Comparison of ENCODE assay signal across 24 cellular contexts in genomic region chr6:136230219-136230980, GRCh38. TPM values are rescaled to one million over a fixed set of nuclear protein-coding genes. Genes with fewer than 3 reads are reported as not detected.
DNase-seq lines count a peak whose midpoint lies in the region; ATAC-seq and TF ChIP-seq lines count a peak whose summit lies in the region.
"Had no signal": no experiment of that assay in that cellular context is flagged by ENCODE, and none has a peak within 500 bp of the region (broad histone marks: within the 10 kb centered on the region; RNA-seq: fewer than 3 reads in every experiment).

No MANE protein-coding gene starts in this region.

- H3K9ac ChIP-seq in fibroblast of lung (ENCODE audit: insufficient read depth, low read length) = no peak overlapping the region
- H3K9ac ChIP-seq: parathyroid adenoma had no signal

- H3K4me3 ChIP-seq in fibroblast of lung (replicated peaks in 1 of 4; ENCODE audit: control extremely low read depth in 1 of 4, insufficient read depth in 1 of 4, low read depth in 3 of 4, low read length in 4 of 4) = no peak overlapping the region
- H3K4me3 ChIP-seq in ascending aorta = no peak overlapping the region
- H3K4me3 ChIP-seq: sigmoid colon, SK-N-MC had no signal

- peaks cover 15% of the 10 kb centered on the region for H3K4me1 Mint-ChIP-seq in activated CD4-positive, alpha-beta T cell treated with anti-CD3 and anti-CD28 coated beads, Interleukin-2, amount 10 ng/mL, durations not matched to agents 7 days and 5 days
- H3K4me1 Mint-ChIP-seq in stimulated activated effector memory CD8-positive, alpha-beta T cell treated with anti-CD3 and anti-CD28 coated beads, Interleukin-12 subunit alpha, Interleukin-12 subunit beta, amount 100 ng/mL, for 72 hours = peaks cover 8% of the 10 kb centered on the region

- peak overlapping the region; percentile 58 for H3K27ac Mint-ChIP-seq in activated CD4-positive, alpha-beta T cell treated with anti-CD3 and anti-CD28 coated beads, Interleukin-2, amount 10 ng/mL, durations not matched to agents 7 days and 5 days
- peak overlapping the region; percentile 4 for H3K27ac Mint-ChIP-seq in stimulated activated effector memory CD8-positive, alpha-beta T cell treated with anti-CD3 and anti-CD28 coated beads, Interleukin-12 subunit alpha, Interleukin-12 subunit beta, amount 100 ng/mL, for 72 hours
- H3K27ac Mint-ChIP-seq: activated T-helper 17 cell treated with anti-CD3 and anti-CD28 coated beads, Interleukin-2, amount 50 U/mL, for 72 hours had no signal

- no peaks in the 10 kb centered on the region for H3K9me3 Mint-ChIP-seq in activated CD4-positive, alpha-beta T cell treated with anti-CD3 and anti-CD28 coated beads, Interleukin-2, amount 10 ng/mL, durations not matched to agents 7 days and 5 days
- no peaks in the 10 kb centered on the region for H3K9me3 Mint-ChIP-seq in stimulated activated effector memory CD8-positive, alpha-beta T cell treated with anti-CD3 and anti-CD28 coated beads, Interleukin-12 subunit alpha, Interleukin-12 subunit beta, amount 100 ng/mL, for 72 hours
- H3K9me3 Mint-ChIP-seq: activated T-helper 17 cell treated with anti-CD3 and anti-CD28 coated beads, Interleukin-2, amount 50 U/mL, for 72 hours had no signal

- POLR2A ChIA-PET in activated CD4-positive, alpha-beta T cell treated with anti-CD3 and anti-CD28 coated beads, Interleukin-2, amount 10 ng/mL, durations not matched to agents 7 days and 5 days (lab: Charles Lee) = interaction anchor here (0.5 kb wide), 1 partner anchor 737 kb away, joined by 7 read pairs; no protein-coding TSS in a partner anchor

- no peaks in the 10 kb centered on the region for H3K27me3 Mint-ChIP-seq in activated CD4-positive, alpha-beta T cell treated with anti-CD3 and anti-CD28 coated beads, Interleukin-2, amount 10 ng/mL, durations not matched to agents 7 days and 5 days
- H3K27me3 Mint-ChIP-seq: activated T-helper 17 cell treated with anti-CD3 and anti-CD28 coated beads, Interleukin-2, amount 50 U/mL, for 72 hours had no signal

- CTCF ChIA-PET in activated CD4-positive, alpha-beta T cell treated with anti-CD3 and anti-CD28 coated beads, Interleukin-2, amount 10 ng/mL, durations not matched to agents 7 days and 5 days (lab: Charles Lee) = interaction anchor here (0.5 to 1.7 kb wide), 3 partner anchors 20 to 377 kb away, joined by 3 to 5 read pairs (median 3); partner anchors contain the start of gene MTFR2

- ATAC-seq in stimulated activated effector memory CD8-positive, alpha-beta T cell treated with anti-CD3 and anti-CD28 coated beads, Interleukin-12 subunit alpha, Interleukin-12 subunit beta, amount 100 ng/mL, for 72 hours = peak; percentile 42
- ATAC-seq: activated T-helper 17 cell treated with anti-CD3 and anti-CD28 coated beads, Interleukin-2, amount 50 U/mL, for 72 hours; foreskin keratinocyte had no signal

- no peak overlapping the region for H3K4me2 ChIP-seq in fibroblast of lung (ENCODE audit: extremely low read depth, insufficient read depth, low read length)

- H3K4me3 Mint-ChIP-seq in activated CD4-positive, alpha-beta T cell treated with anti-CD3 and anti-CD28 coated beads, Interleukin-2, amount 10 ng/mL, durations not matched to agents 7 days and 5 days = no peak overlapping the region
- no peak overlapping the region for H3K4me3 Mint-ChIP-seq in stimulated activated effector memory CD8-positive, alpha-beta T cell treated with anti-CD3 and anti-CD28 coated beads, Interleukin-12 subunit alpha, Interleukin-12 subunit beta, amount 100 ng/mL, for 72 hours
- H3K4me3 Mint-ChIP-seq: activated T-helper 17 cell treated with anti-CD3 and anti-CD28 coated beads, Interleukin-2, amount 50 U/mL, for 72 hours had no signal

- H3K4me1 ChIP-seq in fibroblast of lung (ENCODE audit: control insufficient read depth, extremely low read depth, insufficient read depth, low read length) (peaks cover 4% of the 10 kb centered on the region), ascending aorta (no peaks in the 10 kb centered on the region)
- H3K4me1 ChIP-seq: foreskin keratinocyte, parathyroid adenoma had no signal

- no peaks in the 10 kb centered on the region for H4K20me1 ChIP-seq in fibroblast of lung (ENCODE audit: control insufficient read depth, extremely low read depth, insufficient read depth, low read length)

- TF ChIP-seq CTCF in fibroblast of lung (conservative IDR thresholded peaks at IDR 0.05 in 1 of 2, IDR thresholded peaks at IDR 0.05 in 1 of 2; ENCODE audit: low read depth in 1 of 2, low read length in 2 of 2) (no peak), ascending aorta (IDR thresholded peaks at IDR 0.05) (no peak)

- no peaks in the 10 kb centered on the region for H3K9me3 ChIP-seq in fibroblast of lung (ENCODE audit: control insufficient read depth, insufficient read depth, low read depth, low read length)
- H3K9me3 ChIP-seq in ascending aorta = no peaks in the 10 kb centered on the region
- H3K9me3 ChIP-seq: sigmoid colon had no signal

- H3K79me2 ChIP-seq in fibroblast of lung (ENCODE audit: control insufficient read depth, insufficient read depth, low read length) = no peaks in the 10 kb centered on the region
- H3K79me2 ChIP-seq: parathyroid adenoma had no signal

- peak overlapping the region; percentile 12 for H3K27ac ChIP-seq in fibroblast of lung (ENCODE audit: insufficient read depth, low read length)
- H3K27ac ChIP-seq in ascending aorta = no peak overlapping the region
- H3K27ac ChIP-seq: C4-2B, foreskin keratinocyte, parathyroid adenoma, sigmoid colon, SK-N-MC had no signal

- H3K27me3 ChIP-seq in fibroblast of lung (ENCODE audit: control insufficient read depth, insufficient read depth, low read length) (no peaks in the 10 kb centered on the region), ascending aorta (no peaks in the 10 kb centered on the region)
- H3K27me3 ChIP-seq: foreskin keratinocyte, sigmoid colon had no signal

- no peak for DNase-seq in activated CD4-positive, alpha-beta T cell treated with anti-CD3 and anti-CD28 coated beads, Interleukin-2, amount 10 ng/mL, durations not matched to agents 7 days and 5 days
- no peak for DNase-seq in activated CD4-positive, alpha-beta T cell treated with anti-CD3 and anti-CD28 coated beads, Interleukin-2, amount 50 U/mL, for 48 hours
- DNase-seq in NCI-H69 (lab: John Stamatoyannopoulos, UW) = peak; percentile 9
- peak in 1 of 2 donors; percentile 13 for DNase-seq in fibroblast of lung (ENCODE audit: low read depth in 2 of 2)
- DNase-seq in stimulated activated effector memory CD8-positive, alpha-beta T cell treated with anti-CD3 and anti-CD28 coated beads, Interleukin-12 subunit alpha, Interleukin-12 subunit beta, amount 100 ng/mL, for 72 hours (ENCODE audit: low spot score in 2 of 2) = no peak
- DNase-seq in ascending aorta (ENCODE audit: low spot score in 2 of 2) = no peak
- DNase-seq in putamen (ENCODE audit: low spot score) = no peak
- no peak for DNase-seq in inferior parietal cortex (ENCODE audit: extremely low spot score)
- DNase-seq: activated CD4-positive, CD25-positive, alpha-beta regulatory T cell treated with anti-CD3 and anti-CD28 coated beads, Interleukin-2, amount 50 U/mL, for 72 hours; cortex of kidney; DMS153; foreskin keratinocyte; GF-D8; KG1; kidney; mammary epithelial cell; NCI-H1694 treated with DMSO at 0.1 percent for 48 hours; NCI-H446 treated with DMSO at 0.1 percent for 48 hours; sigmoid colon; T1000 had no signal

- H2AFZ ChIP-seq in fibroblast of lung (ENCODE audit: low read length) = peak overlapping the region; percentile 36
- H2AFZ ChIP-seq: parathyroid adenoma had no signal

- H3K36me3 ChIP-seq in fibroblast of lung (ENCODE audit: control insufficient read depth, insufficient read depth, low read length) (no peaks in the 10 kb centered on the region), ascending aorta (no peaks in the 10 kb centered on the region)
- H3K36me3 ChIP-seq: sigmoid colon had no signal

- H3K36me3 Mint-ChIP-seq in activated CD4-positive, alpha-beta T cell treated with anti-CD3 and anti-CD28 coated beads, Interleukin-2, amount 10 ng/mL, durations not matched to agents 7 days and 5 days (ENCODE audit: low read depth) = peaks cover 27% of the 10 kb centered on the region
- H3K36me3 Mint-ChIP-seq in stimulated activated effector memory CD8-positive, alpha-beta T cell treated with anti-CD3 and anti-CD28 coated beads, Interleukin-12 subunit alpha, Interleukin-12 subunit beta, amount 100 ng/mL, for 72 hours = peaks cover 12% of the 10 kb centered on the region

- intact Hi-C loops in ascending aorta (cut with DNase I) = no loop called here

RNA-seq across cellular contexts. Expression of gene MTFR2, which starts 19.7 kb away (rescaled TPM):
- 10 to 100 TPM; 23.9 to 26.3 TPM for total RNA-seq in activated CD4-positive, alpha-beta T cell treated with anti-CD3 and anti-CD28 coated beads, Interleukin-2, amount 10 ng/mL, durations not matched to agents 7 days and 5 days
- 0.26 and 0.83 TPM in 2 replicates for total RNA-seq in fibroblast of lung
- polyA plus RNA-seq in fibroblast of lung = 3.3 and 12.7 TPM in 2 replicates
- polyA plus RNA-seq in fibroblast of lung (2012) = 1.7 and 5.2 TPM in 2 replicates
- 20.0 TPM in 1 of 2 replicates, not detected in the other for polyA minus RNA-seq in fibroblast of lung (ENCODE audit: low replicate concordance)
- not detected for total RNA-seq in ascending aorta

RNA-seq across cellular contexts. Expression of gene BCLAF1, which starts 59.2 kb away (rescaled TPM):
- total RNA-seq in activated CD4-positive, alpha-beta T cell treated with anti-CD3 and anti-CD28 coated beads, Interleukin-2, amount 10 ng/mL, durations not matched to agents 7 days and 5 days = 100 to 1,000 TPM; 147 to 164 TPM
- total RNA-seq in fibroblast of lung = 69.9 and 82.6 TPM in 2 replicates
- polyA plus RNA-seq in fibroblast of lung = 99.8 and 102 TPM in 2 replicates
- 88.3 and 99.2 TPM in 2 replicates for polyA plus RNA-seq in fibroblast of lung (2012)
- polyA minus RNA-seq in fibroblast of lung (ENCODE audit: low replicate concordance) = 16.7 and 48.2 TPM in 2 replicates
- total RNA-seq in ascending aorta = 42.6 TPM

Comparison
In these comparisons a context has a peak if more than half of its experiments do, and no peak if none do; other contexts are left out.
1. RNA of gene MTFR2, which starts 19.7 kb away (total RNA-seq): 23.9 to 26.3 TPM in activated CD4-positive, alpha-beta T cell treated with anti-CD3 and anti-CD28 coated beads, Interleukin-2, amount 10 ng/mL, durations not matched to agents 7 days and 5 days; 0.26 to 0.83 TPM in fibroblast of lung and not detected in ascending aorta (single experiment); every median in the first group is over 10 times any median in the second.